Comparison of ENCODE assay signal across 16 cellular contexts in genomic region chr22:29326481-29326880, GRCh38. TPM values are rescaled to one million over a fixed set of nuclear protein-coding genes. Genes with fewer than 3 reads are reported as not detected.
"Had no signal": no experiment of that assay in that cellular context is flagged by ENCODE, and none has a peak within 500 bp of the region (broad histone marks: within the 10 kb centered on the region; RNA-seq: fewer than 3 reads in every experiment).

No MANE protein-coding gene starts in this region.

- DNase-seq: activated CD4-positive, alpha-beta T cell treated with anti-CD3 and anti-CD28 coated beads, Interleukin-2, amount 10 ng/mL, durations not matched to agents 24 days and 14 days; activated CD8-positive, alpha-beta T cell treated with anti-CD3 and anti-CD28 coated beads, Interleukin-2, amount 10 ng/mL, durations not matched to agents 7 days and 5 days; activated naive CD4-positive, alpha-beta T cell treated with anti-CD3 and anti-CD28 coated beads, Interleukin-2, amount 10 ng/mL, durations not matched to agents 7 days and 5 days; activated T-cell treated with anti-CD3 and anti-CD28 coated beads, Interleukin-2, amount 50 U/mL, for 24 hours; dermis blood vessel endothelial cell; effector memory CD8-positive, alpha-beta T cell; foreskin fibroblast; hippocampal formation; retina; stimulated activated naive CD4-positive, alpha-beta T cell treated with Interleukin-2 at 50 U/mL for 16 hours; T1000; trophoblast cell had no signal

- ATAC-seq: activated CD8-positive, alpha-beta T cell treated with anti-CD3 and anti-CD28 coated beads, Interleukin-2, amount 10 ng/mL, durations not matched to agents 7 days and 5 days; effector memory CD8-positive, alpha-beta T cell; left lobe of liver had no signal

- H3K36me3 Mint-ChIP-seq: activated naive CD4-positive, alpha-beta T cell treated with anti-CD3 and anti-CD28 coated beads, Interleukin-2, amount 10 ng/mL, durations not matched to agents 7 days and 5 days; natural killer cell treated with Interleukin-12 subunit alpha and Interleukin-12 subunit beta and Interleukin-15 and Interleukin-18, amount 100 ng/mL, for 72 hours had no signal

- H3K9me3 Mint-ChIP-seq: activated CD4-positive, alpha-beta T cell treated with anti-CD3 and anti-CD28 coated beads, Interleukin-2, amount 10 ng/mL, durations not matched to agents 24 days and 14 days; activated naive CD4-positive, alpha-beta T cell treated with anti-CD3 and anti-CD28 coated beads, Interleukin-2, amount 10 ng/mL, durations not matched to agents 7 days and 5 days; activated T-cell treated with anti-CD3 and anti-CD28 coated beads, Interleukin-2, amount 50 U/mL, for 24 hours; effector memory CD8-positive, alpha-beta T cell; natural killer cell treated with Interleukin-12 subunit alpha and Interleukin-12 subunit beta and Interleukin-15 and Interleukin-18, amount 100 ng/mL, for 72 hours had no signal

- H3K4me1 Mint-ChIP-seq: activated CD4-positive, alpha-beta T cell treated with anti-CD3 and anti-CD28 coated beads, Interleukin-2, amount 10 ng/mL, durations not matched to agents 24 days and 14 days; activated naive CD4-positive, alpha-beta T cell treated with anti-CD3 and anti-CD28 coated beads, Interleukin-2, amount 10 ng/mL, durations not matched to agents 7 days and 5 days had no signal

- H3K27ac Mint-ChIP-seq: activated CD8-positive, alpha-beta T cell treated with anti-CD3 and anti-CD28 coated beads, Interleukin-2, amount 10 ng/mL, durations not matched to agents 7 days and 5 days; activated naive CD4-positive, alpha-beta T cell treated with anti-CD3 and anti-CD28 coated beads, Interleukin-2, amount 10 ng/mL, durations not matched to agents 7 days and 5 days; activated T-cell treated with anti-CD3 and anti-CD28 coated beads, Interleukin-2, amount 50 U/mL, for 24 hours; natural killer cell treated with Interleukin-12 subunit alpha and Interleukin-12 subunit beta and Interleukin-15 and Interleukin-18, amount 100 ng/mL, for 72 hours had no signal

- H3K27ac ChIP-seq: suprapubic skin had no signal

- H3K27me3 Mint-ChIP-seq: activated CD4-positive, alpha-beta T cell treated with anti-CD3 and anti-CD28 coated beads, Interleukin-2, amount 10 ng/mL, durations not matched to agents 24 days and 14 days; activated naive CD4-positive, alpha-beta T cell treated with anti-CD3 and anti-CD28 coated beads, Interleukin-2, amount 10 ng/mL, durations not matched to agents 7 days and 5 days; activated T-cell treated with anti-CD3 and anti-CD28 coated beads, Interleukin-2, amount 50 U/mL, for 24 hours; effector memory CD8-positive, alpha-beta T cell; natural killer cell treated with Interleukin-12 subunit alpha and Interleukin-12 subunit beta and Interleukin-15 and Interleukin-18, amount 100 ng/mL, for 72 hours had no signal

- H3K4me3 Mint-ChIP-seq: activated CD4-positive, alpha-beta T cell treated with anti-CD3 and anti-CD28 coated beads, Interleukin-2, amount 10 ng/mL, durations not matched to agents 24 days and 14 days; activated CD8-positive, alpha-beta T cell treated with anti-CD3 and anti-CD28 coated beads, Interleukin-2, amount 10 ng/mL, durations not matched to agents 7 days and 5 days; activated naive CD4-positive, alpha-beta T cell treated with anti-CD3 and anti-CD28 coated beads, Interleukin-2, amount 10 ng/mL, durations not matched to agents 7 days and 5 days; activated T-cell treated with anti-CD3 and anti-CD28 coated beads, Interleukin-2, amount 50 U/mL, for 24 hours; effector memory CD8-positive, alpha-beta T cell; natural killer cell treated with Interleukin-12 subunit alpha and Interleukin-12 subunit beta and Interleukin-15 and Interleukin-18, amount 100 ng/mL, for 72 hours had no signal

RNA-seq across cellular contexts. Expression of gene RASL10A, which starts 11.0 kb away (rescaled TPM):
- total RNA-seq: bronchial epithelial cell had no signal
